ENCODE assay signal across 13 cellular contexts in the genomic region with DNA sequence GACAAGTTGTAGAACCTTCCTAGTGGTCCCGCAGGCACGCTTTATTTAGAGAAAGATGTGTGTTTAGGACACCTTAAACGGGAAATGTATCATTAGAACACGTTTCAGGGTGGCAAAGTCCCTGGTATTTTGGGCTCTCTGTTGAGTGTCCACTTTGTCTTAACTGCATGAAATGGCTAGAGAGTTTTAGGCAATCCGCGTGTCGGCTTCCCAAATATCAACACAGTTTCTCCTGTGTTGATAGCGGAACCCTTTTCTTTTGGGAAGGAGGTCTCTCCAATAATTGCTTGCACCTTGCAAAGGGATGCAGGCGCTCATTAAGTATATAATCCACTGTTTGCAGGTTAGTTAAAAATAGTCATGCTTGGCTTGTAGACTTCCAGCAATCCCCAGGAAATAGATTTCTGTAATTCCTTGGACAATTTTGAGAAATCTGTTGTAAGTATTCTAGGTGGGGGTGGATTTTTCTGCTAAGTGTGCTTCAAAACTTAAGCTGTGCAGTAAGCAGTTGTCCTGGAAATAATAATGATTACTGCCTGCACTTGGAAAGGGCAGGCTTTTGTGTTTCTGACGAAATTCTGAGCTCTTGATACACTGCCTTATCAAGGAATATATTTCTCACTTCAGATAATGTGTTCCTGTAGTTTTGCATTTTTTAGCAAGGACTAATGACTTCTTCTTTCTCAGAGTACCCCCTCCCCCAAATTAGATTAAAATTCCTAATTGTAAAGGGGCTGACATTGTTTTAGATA. TPM values are rescaled to one million over a fixed set of nuclear protein-coding genes. Genes with fewer than 3 reads are reported as not detected.
A peak's percentile ranks its signal among the peaks of the same experiment; 100 is the strongest.
DNase-seq lines count a peak whose midpoint lies in the region; ATAC-seq, FAIRE-seq and TF ChIP-seq lines count a peak whose summit lies in the region.
"Had no signal": no experiment of that assay in that cellular context is flagged by ENCODE, and none has a peak within 500 bp of the region (broad histone marks: within the 10 kb centered on the region; RNA-seq: fewer than 3 reads in every experiment).

No MANE protein-coding gene starts in this region.

- H3K36me3 Mint-ChIP-seq in nephron (ENCODE audit: low read depth), result no peaks in the 10 kb centered on the region
- no peaks in the 10 kb centered on the region for H3K36me3 Mint-ChIP-seq in activated CD8-positive, alpha-beta T cell treated with anti-CD3 and anti-CD28 coated beads, Interleukin-2, amount 10 ng/mL, durations not matched to agents 7 days and 5 days (ENCODE audit: low read depth)
- H3K36me3 Mint-ChIP-seq: T-cell had no signal

- no peak overlapping the region for H3K27ac Mint-ChIP-seq in nephron
- H3K27ac Mint-ChIP-seq in activated CD8-positive, alpha-beta T cell treated with anti-CD3 and anti-CD28 coated beads, Interleukin-2, amount 10 ng/mL, durations not matched to agents 7 days and 5 days, result no peak overlapping the region
- H3K27ac Mint-ChIP-seq: T-cell had no signal

- WGBS in ectodermal cell, 2 experiments, result 52% methylated on average over 10 of the region's 10 CpGs
- 47 to 50% methylated on average over 10 of the region's 10 CpGs for WGBS in pancreas, 2 donors

- POLR2A ChIA-PET in activated CD8-positive, alpha-beta T cell treated with anti-CD3 and anti-CD28 coated beads, Interleukin-2, amount 10 ng/mL, durations not matched to agents 7 days and 5 days (lab: Charles Lee), result no interaction called here

- CTCF ChIA-PET in activated CD8-positive, alpha-beta T cell treated with anti-CD3 and anti-CD28 coated beads, Interleukin-2, amount 10 ng/mL, durations not matched to agents 7 days and 5 days (lab: Charles Lee), result no interaction called here

- peaks cover 51% of the 10 kb centered on the region for H3K27me3 Mint-ChIP-seq in nephron (ENCODE audit: low read depth)
- H3K27me3 Mint-ChIP-seq in activated CD8-positive, alpha-beta T cell treated with anti-CD3 and anti-CD28 coated beads, Interleukin-2, amount 10 ng/mL, durations not matched to agents 7 days and 5 days (ENCODE audit: low read depth), result peaks cover 51% of the 10 kb centered on the region

- H3K9me3 ChIP-seq in HUES6 (ENCODE audit: control insufficient read depth, insufficient read depth, low read depth, low read length) (no peaks in the 10 kb centered on the region), ectodermal cell (ENCODE audit: control insufficient read depth, low read length) (no peaks in the 10 kb centered on the region), HAP-1 (no peaks in the 10 kb centered on the region), pancreas (no peaks in the 10 kb centered on the region)
- H3K9me3 ChIP-seq: transverse colon had no signal

- peaks cover 13% of the 10 kb centered on the region for H3K4me1 Mint-ChIP-seq in nephron
- H3K4me1 Mint-ChIP-seq in activated CD8-positive, alpha-beta T cell treated with anti-CD3 and anti-CD28 coated beads, Interleukin-2, amount 10 ng/mL, durations not matched to agents 7 days and 5 days (ENCODE audit: low read depth), result peaks cover 4% of the 10 kb centered on the region

- peak; percentile 56 for DNase-seq in AG10803 (ENCODE audit: low read depth)
- no peak for DNase-seq in HAP-1 (ENCODE audit: low spot score in 2 of 2)
- no peak for DNase-seq in HK-2 (ENCODE audit: unreplicated experiment)
- no peak for DNase-seq in activated CD8-positive, alpha-beta T cell treated with anti-CD3 and anti-CD28 coated beads, Interleukin-2, amount 10 ng/mL, durations not matched to agents 7 days and 5 days
- DNase-seq in pancreas, result no peak
- DNase-seq: activated T-cell treated with anti-CD3 and anti-CD28 coated beads, Interleukin-2, amount 50 U/mL, for 48 hours; DMS153; stimulated activated CD4-positive, alpha-beta T cell treated with anti-CD3 and anti-CD28 coated beads, Interleukin-1b, Interleukin-23, amount 100 ng/mL, for 48 hours; T-cell; transverse colon had no signal

- H3K4me1 ChIP-seq in HUES6 (ENCODE audit: control insufficient read depth, insufficient read depth, low read length), result peaks cover 16% of the 10 kb centered on the region; the same call in 1 of the 2 replicates
- H3K4me1 ChIP-seq in ectodermal cell (ENCODE audit: control insufficient read depth, insufficient read depth, low read length), result peaks cover 8% of the 10 kb centered on the region
- no peaks in the 10 kb centered on the region for H3K4me1 ChIP-seq in HAP-1
- peaks cover 0 to 3% (median 0%) of the 10 kb centered on the region in 3 donors for H3K4me1 ChIP-seq in pancreas

- peak overlapping the region; percentile 70 to 83 (median 76) for H3K4me3 Mint-ChIP-seq in nephron
- no peak overlapping the region for H3K4me3 Mint-ChIP-seq in activated CD8-positive, alpha-beta T cell treated with anti-CD3 and anti-CD28 coated beads, Interleukin-2, amount 10 ng/mL, durations not matched to agents 7 days and 5 days

- H3K27me3 ChIP-seq in HUES6 (ENCODE audit: control insufficient read depth, insufficient read depth, low read length) (peaks cover 59% of the 10 kb centered on the region), ectodermal cell (ENCODE audit: control insufficient read depth, insufficient read depth, low read length, poor library complexity, severe bottlenecking) (peaks cover 56% of the 10 kb centered on the region), HAP-1 (ENCODE audit: low read depth) (peaks cover 27% of the 10 kb centered on the region), pancreas (peaks cover 0 to 3% (median 0%) of the 10 kb centered on the region in 4 donors)

- H3K9me3 Mint-ChIP-seq in nephron, result no peaks in the 10 kb centered on the region
- H3K9me3 Mint-ChIP-seq in activated CD8-positive, alpha-beta T cell treated with anti-CD3 and anti-CD28 coated beads, Interleukin-2, amount 10 ng/mL, durations not matched to agents 7 days and 5 days (ENCODE audit: insufficient read depth), result no peaks in the 10 kb centered on the region
- H3K9me3 Mint-ChIP-seq: T-cell had no signal

- no peak overlapping the region for H3K9ac ChIP-seq in HUES6 (ENCODE audit: low read length)

- in situ Hi-C loops in HAP-1 (cut with MboI; ENCODE audit: low sequenced_read_pairs), result no loop called here

- FAIRE-seq in pancreas (lab: Jason Lieb, UNC), result no peak

- H3K4me3 ChIP-seq in AG10803 (ENCODE audit: low read length) (peak overlapping the region; percentile 72), HUES6 (ENCODE audit: low read depth, low read length) (peak overlapping the region; percentile 72), ectodermal cell (ENCODE audit: insufficient read depth, low read depth, low read length) (peak overlapping the region; percentile 39), HAP-1 (no peak overlapping the region), pancreas (peak overlapping the region in 1 of 4 donors; percentile 48)

- no peak for ATAC-seq in activated CD8-positive, alpha-beta T cell treated with anti-CD3 and anti-CD28 coated beads, Interleukin-2, amount 10 ng/mL, durations not matched to agents 7 days and 5 days
- no peak for ATAC-seq in pancreas

- TF ChIP-seq CTCF in AG10803 (conservative IDR thresholded peaks at IDR 0.05; ENCODE audit: low read length) (no peak), nephron (IDR thresholded peaks at IDR 0.05; ENCODE audit: unreplicated experiment in 3 of 3) (no peak), pancreas (IDR thresholded peaks at IDR 0.05) (no peak)

- no peaks in the 10 kb centered on the region for H3K36me3 ChIP-seq in HUES6 (ENCODE audit: control insufficient read depth, insufficient read depth, low read length)
- H3K36me3 ChIP-seq in ectodermal cell (ENCODE audit: control insufficient read depth, insufficient read depth, low read length), result no peaks in the 10 kb centered on the region
- no peaks in the 10 kb centered on the region for H3K36me3 ChIP-seq in HAP-1 (replicated peaks)
- H3K36me3 ChIP-seq in pancreas, result no peaks in the 10 kb centered on the region
- H3K36me3 ChIP-seq: transverse colon had no signal

- intact Hi-C loops in pancreas (cut with DNase I), result no loop called here

- no peak overlapping the region for H3K27ac ChIP-seq in HUES6 (ENCODE audit: low read depth, low read length)
- no peak overlapping the region for H3K27ac ChIP-seq in ectodermal cell (ENCODE audit: insufficient read depth, low read depth, low read length, poor library complexity, severe bottlenecking)
- no peak overlapping the region for H3K27ac ChIP-seq in pancreas
- H3K27ac ChIP-seq: transverse colon had no signal

RNA-seq across cellular contexts. Expression of a gene that starts 1.4 kb away (rescaled TPM):
- 2.0 TPM for polyA plus RNA-seq in ectodermal cell (2013, experiment 1 of 4)
- 1.6 TPM for polyA plus RNA-seq in ectodermal cell (2013, experiment 2 of 4)
- polyA plus RNA-seq in ectodermal cell (2013, experiment 3 of 4), result 2.1 TPM
- polyA plus RNA-seq in ectodermal cell (2013, experiment 4 of 4), result 2.0 TPM
- not detected for total RNA-seq in activated CD8-positive, alpha-beta T cell treated with anti-CD3 and anti-CD28 coated beads, Interleukin-2, amount 10 ng/mL, durations not matched to agents 7 days and 5 days
- total RNA-seq in pancreas, result 1 to 10 TPM in 2 of 6 donors, under 1 TPM in 4; 0.16 to 1.6 (median 0.65) TPM
- 1 to 10 TPM in 1 of 2 donors, under 1 TPM in 1; 0.27 to 1.0 TPM for polyA plus RNA-seq in pancreas
